ENCODE assay signal across 13 cellular contexts in genomic region chr6:3333263-3333662, GRCh38.
DNase-seq lines count a peak whose midpoint lies in the region; ATAC-seq and TF ChIP-seq lines count a peak whose summit lies in the region.
"Had no signal": no experiment of that assay in that cellular context is flagged by ENCODE, and none has a peak within 500 bp of the region (broad histone marks: within the 10 kb centered on the region; RNA-seq: fewer than 3 reads in every experiment).

No MANE protein-coding gene starts in this region.

- peak; percentile 72 for DNase-seq in GM10248 (ENCODE audit: extremely low spot score)
- peak; percentile 52 for DNase-seq in NCI-H82 treated with DMSO at 0.1 percent for 48 hours (lab: John Stamatoyannopoulos, UW; ENCODE audit: unreplicated experiment)
- DNase-seq in NCI-H526 treated with DMSO at 0.1 percent for 48 hours (lab: John Stamatoyannopoulos, UW) = no peak
- DNase-seq in aorta = no peak
- no peak for DNase-seq in epidermal melanocyte (ENCODE audit: insufficient read length, low spot score)
- no peak for DNase-seq in AML-193 (lab: John Stamatoyannopoulos, UW)
- DNase-seq: activated T-cell treated with anti-CD3 and anti-CD28 coated beads, Interleukin-2, amount 50 U/mL, for 48 hours; DMS53; NCI-H446 treated with DMSO at 0.1 percent for 48 hours had no signal

- CTCF ChIA-PET in GM10248 (lab: Yijun Ruan, JAX) = interaction anchor here (1.0 kb wide), 1 partner anchor 13 kb away, joined by 3 read pairs; no protein-coding TSS in a partner anchor

- no peaks in the 10 kb centered on the region for H3K9me3 ChIP-seq in aorta (ENCODE audit: control insufficient read depth, low read length)
- H3K9me3 ChIP-seq: right atrium auricular region had no signal

- H3K4me1 ChIP-seq in aorta (ENCODE audit: control insufficient read depth in 1 of 2, insufficient read depth in 2 of 2, low read length in 2 of 2) = no peaks in the 10 kb centered on the region

- intact Hi-C loops in aorta (cut with DNase I) = no loop called here

- H3K27me3 ChIP-seq in aorta (ENCODE audit: control insufficient read depth in 1 of 2, insufficient read depth in 2 of 2, low read length in 1 of 2) = no peaks in the 10 kb centered on the region
- H3K27me3 ChIP-seq: hepatocyte, right atrium auricular region had no signal

- POLR2A ChIA-PET in GM10248 (lab: Yijun Ruan, JAX) = interaction anchor here (0.9 kb wide), 1 partner anchor 23 kb away, joined by 3 read pairs; no protein-coding TSS in a partner anchor

- no peaks in the 10 kb centered on the region for H3K36me3 ChIP-seq in aorta (ENCODE audit: control insufficient read depth in 1 of 2, insufficient read depth in 2 of 2, low read length in 1 of 2)
- H3K36me3 ChIP-seq: right atrium auricular region had no signal

- 86 to 93% methylated on average over 6 of the region's 6 CpGs for WGBS in aorta, 2 donors

- H3K27ac ChIP-seq in aorta (ENCODE audit: low read depth in 1 of 2, low read length in 2 of 2) = no peak overlapping the region
- H3K27ac ChIP-seq: hepatocyte, right atrium auricular region had no signal

- no peak for TF ChIP-seq CTCF in GM10248 (IDR thresholded peaks at IDR 0.05; ENCODE audit: control extremely low read depth, extremely low read depth, low read depth, missing control alignments)

- no peak overlapping the region for H3K4me3 ChIP-seq in aorta (ENCODE audit: low read length in 2 of 2)
- H3K4me3 ChIP-seq: hepatocyte, right atrium auricular region had no signal

- ATAC-seq in GM19372 (IDR thresholded peaks at IDR 0.05; ENCODE audit: low read depth, unreplicated experiment) = peak; percentile 46
- ATAC-seq in HG02870 (IDR thresholded peaks at IDR 0.05; ENCODE audit: unreplicated experiment) = peak; percentile 74
- ATAC-seq in aorta (ENCODE audit: low FRiP score) = no peak

Comparison
In these comparisons a context has a peak if more than half of its experiments do, and no peak if none do; other contexts are left out.
1. DNase-seq: peak in GM10248 (single experiment) and NCI-H82 treated with DMSO at 0.1 percent for 48 hours (single experiment); none in NCI-H526 treated with DMSO at 0.1 percent for 48 hours (single experiment), aorta (0 of 2), epidermal melanocyte (single experiment) and AML-193 (0 of 2).